In genomic region chr17:41527076-41528023, GRCh38 we compare ENCODE assay signal across 9 cellular contexts. TPM values are rescaled to one million over a fixed set of nuclear protein-coding genes. Genes with fewer than 3 reads are reported as not detected.
A peak's percentile ranks its signal among the peaks of the same experiment; 100 is the strongest.
DNase-seq lines count a peak whose midpoint lies in the region; ATAC-seq, FAIRE-seq and TF ChIP-seq lines count a peak whose summit lies in the region.
"Had no signal": no experiment of that assay in that cellular context is flagged by ENCODE, and none has a peak within 500 bp of the region (broad histone marks: within the 10 kb centered on the region; RNA-seq: fewer than 3 reads in every experiment).

No MANE protein-coding gene starts in this region.

- intact Hi-C loops in left cardiac atrium (cut with DNase I), result no loop called here

- peak overlapping the region; percentile 73 for H2AFZ ChIP-seq in GM23248

- H3K4me3 ChIP-seq in GM23248, result peak overlapping the region; percentile 67

- H3K36me3 ChIP-seq in GM23248 (ENCODE audit: low read depth), result no peaks in the 10 kb centered on the region

- ATAC-seq in left cardiac atrium, result peak; percentile 19 to 29
- no peak for ATAC-seq in GM18861 (IDR thresholded peaks at IDR 0.05; ENCODE audit: unreplicated experiment)

- no peaks in the 10 kb centered on the region for H3K9me2 ChIP-seq in GM23248 (ENCODE audit: insufficient read depth)

- no peaks in the 10 kb centered on the region; the same call in 1 of the 2 replicates for H3K27me3 ChIP-seq in GM23248 (replicated peaks; ENCODE audit: insufficient read depth)

- TF ChIP-seq CTCF in VCaP (conservative IDR thresholded peaks at IDR 0.05), result peak; percentile 37; the same call in 1 of the 2 replicates

- in situ Hi-C loops in GM23248 (cut with MboI), result no loop called here

- DNase-seq in GM23248, result peak; percentile 19
- DNase-seq in left cardiac atrium, result no peak
- peak; percentile 39 for DNase-seq in retina
- no peak for DNase-seq in midbrain (lab: John Stamatoyannopoulos, UW)
- no peak for DNase-seq in H54 (ENCODE audit: insufficient read length, low spot score)
- no peak for DNase-seq in putamen (ENCODE audit: low spot score)

- H4K20me1 ChIP-seq in GM23248 (ENCODE audit: insufficient read depth), result no peaks in the 10 kb centered on the region

- 0 out of 2 replicates have a peak, but pooled peaks cover 6% of the 10 kb centered on the region for H3F3A ChIP-seq in GM23248 (ENCODE audit: insufficient read depth)

- peaks cover 25% of the 10 kb centered on the region for H3K4me1 ChIP-seq in GM23248 (ENCODE audit: insufficient read depth)

- no peaks in the 10 kb centered on the region for H3K79me2 ChIP-seq in GM23248 (ENCODE audit: insufficient read depth)

- H3K27ac ChIP-seq in GM23248 (no peak overlapping the region), VCaP (peak overlapping the region; percentile 83)

- WGBS in GM23248 (ENCODE audit: low coverage in 1 of 2, low lambda C conversion rate in 2 of 2, missing lambda C conversion rate in 2 of 2), 2 experiments, result 16 to 17% methylated on average over 27 to 60 of the region's 60 CpGs

- H3K9me3 ChIP-seq in GM23248 (ENCODE audit: low read depth), result no peaks in the 10 kb centered on the region

- H3K9ac ChIP-seq in GM23248, result peak overlapping the region; percentile 48

- peak overlapping the region; percentile 44 for H3K4me2 ChIP-seq in GM23248 (ENCODE audit: unreplicated experiment)

- no peak for FAIRE-seq in H54 (lab: Jason Lieb, UNC)

- no peak for TF ChIP-seq POLR2A in H54 (IDR thresholded peaks at IDR 0.05; ENCODE audit: low read depth, low read length)

RNA-seq across cellular contexts. Expression of gene KRT19, which starts 0.8 kb away (rescaled TPM):
- 65.4 and 71.5 TPM in 2 replicates for total RNA-seq in GM23248 (2014; rRNA removed; shearing (Covaris generic))
- 95.5 and 100 TPM in 2 replicates for polyA plus RNA-seq in GM23248 (2016; fragmentation: Nextera tagmentation; extraction: Ambion mirVana)
- total RNA-seq in left cardiac atrium, result 10 to 100 TPM; 13.7 to 21.0 TPM

RNA-seq across cellular contexts. Expression of gene KRT15, which starts 8.7 kb away (rescaled TPM):
- 0.65 and 1.1 TPM in 2 replicates for total RNA-seq in GM23248 (2014; rRNA removed; shearing (Covaris generic))
- 2.3 and 2.7 TPM in 2 replicates for polyA plus RNA-seq in GM23248 (2016; fragmentation: Nextera tagmentation; extraction: Ambion mirVana)
- total RNA-seq in left cardiac atrium, result under 1 TPM; 0.24 to 0.37 TPM

RNA-seq across cellular contexts. Expression of gene KRT13, which starts 21.9 kb away (rescaled TPM):
- 0.76 TPM in 1 of 2 replicates, not detected in the other for total RNA-seq in GM23248 (2014; rRNA removed; shearing (Covaris generic))
- not detected in 2 replicates for polyA plus RNA-seq in GM23248 (2016; fragmentation: Nextera tagmentation; extraction: Ambion mirVana)
- not detected for total RNA-seq in left cardiac atrium
- total RNA-seq: NCI-H460 had no signal

RNA-seq across cellular contexts. Expression of gene KRT36, which starts 37.6 kb away (rescaled TPM):
- not detected in 2 replicates for total RNA-seq in GM23248 (2014; rRNA removed; shearing (Covaris generic))
- polyA plus RNA-seq in GM23248 (2016; fragmentation: Nextera tagmentation; extraction: Ambion mirVana), result not detected in 2 replicates
- not detected for total RNA-seq in left cardiac atrium
- total RNA-seq: NCI-H460 had no signal

RNA-seq across cellular contexts. Expression of gene KRT9, which starts 44.5 kb away (rescaled TPM):
- not detected in 2 replicates for total RNA-seq in GM23248 (2014; rRNA removed; shearing (Covaris generic))
- not detected in 2 replicates for polyA plus RNA-seq in GM23248 (2016; fragmentation: Nextera tagmentation; extraction: Ambion mirVana)
- not detected for total RNA-seq in left cardiac atrium
- total RNA-seq: NCI-H460 had no signal

Comparison
In these comparisons a context has a peak if more than half of its experiments do, and no peak if none do; other contexts are left out.
1. DNase-seq: peak in GM23248 (single experiment) and retina (single experiment); none in left cardiac atrium (single experiment), midbrain (single experiment), H54 (single experiment) and putamen (single experiment).